In the genomic region with DNA sequence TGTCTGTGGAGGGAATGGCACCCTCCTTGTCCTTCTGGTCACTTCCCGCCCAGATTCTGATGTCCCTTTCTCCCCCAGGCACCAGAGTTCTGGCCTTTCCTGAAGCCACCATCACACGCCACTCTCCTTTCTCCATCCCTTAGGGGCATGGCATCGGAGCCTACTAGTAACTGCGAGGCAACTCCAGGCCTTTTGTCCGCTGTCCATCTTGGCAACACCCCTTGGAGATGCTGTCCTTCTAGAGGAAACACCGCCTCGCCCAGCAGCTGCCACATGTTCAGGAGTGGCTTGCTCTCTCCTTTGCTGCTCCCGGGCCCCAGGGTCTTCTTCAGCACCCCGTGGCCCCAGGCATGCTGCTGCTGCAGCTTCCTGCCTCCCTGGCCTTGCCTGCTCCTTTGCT, we compare ENCODE assay signal across 17 cellular contexts.
"Had no signal": no experiment of that assay in that cellular context is flagged by ENCODE, and none has a peak within 500 bp of the region (broad histone marks: within the 10 kb centered on the region; RNA-seq: fewer than 3 reads in every experiment).

No MANE protein-coding gene starts in this region.

- H3K27me3 ChIP-seq: neutrophil, sigmoid colon had no signal

- H3K27ac ChIP-seq: epithelial cell of prostate, esophagus muscularis mucosa, gastrocnemius medialis, heart right ventricle, left ventricle myocardium inferior, lower lobe of right lung, neutrophil, sigmoid colon had no signal

- ATAC-seq: effector memory CD8-positive, alpha-beta T cell; gastrocnemius medialis had no signal

- H3K9me3 ChIP-seq: esophagus muscularis mucosa, gastrocnemius medialis, left ventricle myocardium inferior, lower lobe of right lung, neutrophil, sigmoid colon had no signal

- DNase-seq: effector memory CD8-positive, alpha-beta T cell; gastrocnemius medialis; heart right ventricle; left ventricle myocardium inferior; lower lobe of right lung; mesenchymal stem cell; midbrain; naive B cell; posterior cingulate gyrus; sigmoid colon; small intestine; stimulated activated CD4-positive, alpha-beta T cell treated with anti-CD3 and anti-CD28 coated beads, Interleukin-12 subunit alpha, Interleukin-12 subunit beta, amount 100 ng/mL, for 4 hours; stimulated activated naive CD4-positive, alpha-beta T cell treated with Interleukin-2 at 50 U/mL for 16 hours; trophoblast cell had no signal

- H3K4me3 ChIP-seq: esophagus muscularis mucosa, gastrocnemius medialis, heart right ventricle, left ventricle myocardium inferior, lower lobe of right lung, sigmoid colon had no signal

- H3K4me1 ChIP-seq: esophagus muscularis mucosa, gastrocnemius medialis, heart right ventricle, left ventricle myocardium inferior, lower lobe of right lung, sigmoid colon had no signal

- H3K36me3 ChIP-seq: esophagus muscularis mucosa, gastrocnemius medialis, heart right ventricle, left ventricle myocardium inferior, lower lobe of right lung, neutrophil, sigmoid colon had no signal
